Comparison of ENCODE assay signal across 1 cellular context in the genomic region with DNA sequence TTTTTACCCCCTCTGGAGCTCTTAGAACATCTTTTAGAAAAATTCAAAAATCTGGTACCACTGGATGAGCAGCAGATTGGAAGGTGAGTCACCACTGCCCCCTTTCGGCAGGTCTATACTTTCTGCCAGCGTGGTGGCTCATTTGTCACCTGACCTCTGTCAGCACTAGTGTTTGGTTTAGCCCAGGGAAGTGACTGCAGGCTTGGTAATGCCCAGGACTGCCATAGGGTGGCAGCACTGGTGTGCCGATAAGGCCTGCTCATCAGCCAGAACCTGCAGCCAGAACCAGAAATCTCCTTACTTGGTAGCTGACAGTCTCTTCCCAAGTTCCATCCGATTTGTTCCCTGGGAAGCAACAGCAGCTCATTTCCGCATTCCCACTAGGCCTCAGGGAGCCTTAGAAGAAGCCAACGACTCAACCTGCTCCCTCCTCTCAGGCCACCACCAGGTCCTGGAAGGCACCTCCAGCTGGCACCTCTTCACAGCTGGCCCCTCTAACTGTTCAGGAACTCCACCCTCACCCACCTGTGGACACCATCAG.
A peak's percentile ranks its signal among the peaks of the same experiment; 100 is the strongest.
TF ChIP-seq lines count a peak whose summit lies in the region.

No MANE protein-coding gene starts in this region.

TF ChIP-seq in GM12878, 131 proteins besides CTCF, POLR2A, EP300 and RAD21 (continued from another document and continues in another):
- TF ChIP-seq, protein P1, sequence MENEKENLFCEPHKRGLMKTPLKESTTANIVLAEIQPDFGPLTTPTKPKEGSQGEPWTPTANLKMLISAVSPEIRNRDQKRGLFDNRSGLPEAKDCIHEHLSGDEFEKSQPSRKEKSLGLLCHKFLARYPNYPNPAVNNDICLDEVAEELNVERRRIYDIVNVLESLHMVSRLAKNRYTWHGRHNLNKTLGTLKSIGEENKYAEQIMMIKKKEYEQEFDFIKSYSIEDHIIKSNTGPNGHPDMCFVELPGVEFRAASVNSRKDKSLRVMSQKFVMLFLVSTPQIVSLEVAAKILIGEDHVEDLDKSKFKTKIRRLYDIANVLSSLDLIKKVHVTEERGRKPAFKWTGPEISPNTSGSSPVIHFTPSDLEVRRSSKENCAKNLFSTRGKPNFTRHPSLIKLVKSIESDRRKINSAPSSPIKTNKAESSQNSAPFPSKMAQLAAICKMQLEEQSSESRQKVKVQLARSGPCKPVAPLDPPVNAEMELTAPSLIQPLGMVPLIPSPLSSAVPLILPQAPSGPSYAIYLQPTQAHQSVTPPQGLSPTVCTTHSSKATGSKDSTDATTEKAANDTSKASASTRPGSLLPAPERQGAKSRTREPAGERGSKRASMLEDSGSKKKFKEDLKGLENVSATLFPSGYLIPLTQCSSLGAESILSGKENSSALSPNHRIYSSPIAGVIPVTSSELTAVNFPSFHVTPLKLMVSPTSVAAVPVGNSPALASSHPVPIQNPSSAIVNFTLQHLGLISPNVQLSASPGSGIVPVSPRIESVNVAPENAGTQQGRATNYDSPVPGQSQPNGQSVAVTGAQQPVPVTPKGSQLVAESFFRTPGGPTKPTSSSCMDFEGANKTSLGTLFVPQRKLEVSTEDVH (IDR thresholded peaks at IDR 0.05; ENCODE audit: low read depth, partially characterized antibody), result no peak
- TF ChIP-seq ZNF687 (IDR thresholded peaks at IDR 0.05) (no peak), CBX5 (IDR thresholded peaks at IDR 0.05; ENCODE audit: low read depth) (no peak), IKZF2 (IDR thresholded peaks at IDR 0.05) (no peak), RB1 (IDR thresholded peaks at IDR 0.05; ENCODE audit: borderline replicate concordance) (peak; percentile 44; the same call in 1 of the 2 replicates), RUNX3 (IDR thresholded peaks at IDR 0.05; ENCODE audit: low read length) (peak; percentile 44), HDAC2 (IDR thresholded peaks at IDR 0.05) (no peak), POLR2AphosphoS2 (IDR thresholded peaks at IDR 0.05; ENCODE audit: low read depth, low read length) (peak; percentile 54; the same call in 1 of the 2 replicates), CBFB (IDR thresholded peaks at IDR 0.05; ENCODE audit: low read depth) (no peak), KDM1A (IDR thresholded peaks at IDR 0.05; ENCODE audit: borderline replicate concordance) (no peak), SPI1 (IDR thresholded peaks at IDR 0.05; ENCODE audit: borderline replicate concordance, insufficient read depth, low read depth, low read length) (peak; percentile 54; the same call in 1 of the 2 replicates), NRF1 (conservative IDR thresholded peaks at IDR 0.05; ENCODE audit: low read depth, low read length) (no peak), EGR1 (IDR thresholded peaks at IDR 0.05; ENCODE audit: borderline replicate concordance in 1 of 2, low read depth in 2 of 2, low read length in 2 of 2) (no peak), NR2C1 (IDR thresholded peaks at IDR 0.05) (no peak), ZNF217 (IDR thresholded peaks at IDR 0.05) (no peak), SIN3A (IDR thresholded peaks at IDR 0.05; ENCODE audit: low read depth, low read length) (no peak), MTA2 (IDR thresholded peaks at IDR 0.05; ENCODE audit: low read depth) (no peak), ETV6 (conservative IDR thresholded peaks at IDR 0.05 in 1 of 2, IDR thresholded peaks at IDR 0.05 in 1 of 2; ENCODE audit: borderline replicate concordance in 1 of 2, low read depth in 1 of 2) (no peak), RCOR1 (conservative IDR thresholded peaks at IDR 0.05; ENCODE audit: low read depth, low read length) (no peak), TBL1XR1 (IDR thresholded peaks at IDR 0.05; ENCODE audit: low read depth, low read length) (no peak), NR2F1 (conservative IDR thresholded peaks at IDR 0.05) (no peak), ZBTB40 (IDR thresholded peaks at IDR 0.05; ENCODE audit: borderline replicate concordance) (no peak), YY1 (IDR thresholded peaks at IDR 0.05; ENCODE audit: low read depth, low read length) (peak; percentile 75), SP1 (IDR thresholded peaks at IDR 0.05; ENCODE audit: low read depth, low read length) (no peak), NR2C2 (IDR thresholded peaks at IDR 0.05; ENCODE audit: borderline replicate concordance, control insufficient read depth, insufficient read length, low read depth) (no peak), FOXK2 (IDR thresholded peaks at IDR 0.05) (no peak), IRF4 (IDR thresholded peaks at IDR 0.05; ENCODE audit: low read depth, low read length) (no peak), PRDM15 (CRISPR knock-in tag; IDR thresholded peaks at IDR 0.05) (no peak), MTA3 (IDR thresholded peaks at IDR 0.05; ENCODE audit: borderline replicate concordance, low read length) (no peak), RAD51 (IDR thresholded peaks at IDR 0.05) (peak; percentile 89), PAX5 (IDR thresholded peaks at IDR 0.05; ENCODE audit: borderline replicate concordance, low read depth, low read length) (peak; percentile 46; the same call in 1 of the 2 replicates), CHD2 (IDR thresholded peaks at IDR 0.05; ENCODE audit: borderline replicate concordance, low read depth, low read length) (no peak), RELB (IDR thresholded peaks at IDR 0.05; ENCODE audit: low read depth) (no peak), MXI1 (IDR thresholded peaks at IDR 0.05; ENCODE audit: low read depth, low read length) (peak; percentile 56; the same call in 1 of the 2 replicates)
- TF ChIP-seq, protein P2, sequence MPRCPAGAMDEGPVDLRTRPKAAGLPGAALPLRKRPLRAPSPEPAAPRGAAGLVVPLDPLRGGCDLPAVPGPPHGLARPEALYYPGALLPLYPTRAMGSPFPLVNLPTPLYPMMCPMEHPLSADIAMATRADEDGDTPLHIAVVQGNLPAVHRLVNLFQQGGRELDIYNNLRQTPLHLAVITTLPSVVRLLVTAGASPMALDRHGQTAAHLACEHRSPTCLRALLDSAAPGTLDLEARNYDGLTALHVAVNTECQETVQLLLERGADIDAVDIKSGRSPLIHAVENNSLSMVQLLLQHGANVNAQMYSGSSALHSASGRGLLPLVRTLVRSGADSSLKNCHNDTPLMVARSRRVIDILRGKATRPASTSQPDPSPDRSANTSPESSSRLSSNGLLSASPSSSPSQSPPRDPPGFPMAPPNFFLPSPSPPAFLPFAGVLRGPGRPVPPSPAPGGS (IDR thresholded peaks at IDR 0.05; ENCODE audit: borderline replicate concordance, insufficient read depth, low read depth, low read length, poor library complexity, severe bottlenecking), result no peak
- TF ChIP-seq, protein P3, sequence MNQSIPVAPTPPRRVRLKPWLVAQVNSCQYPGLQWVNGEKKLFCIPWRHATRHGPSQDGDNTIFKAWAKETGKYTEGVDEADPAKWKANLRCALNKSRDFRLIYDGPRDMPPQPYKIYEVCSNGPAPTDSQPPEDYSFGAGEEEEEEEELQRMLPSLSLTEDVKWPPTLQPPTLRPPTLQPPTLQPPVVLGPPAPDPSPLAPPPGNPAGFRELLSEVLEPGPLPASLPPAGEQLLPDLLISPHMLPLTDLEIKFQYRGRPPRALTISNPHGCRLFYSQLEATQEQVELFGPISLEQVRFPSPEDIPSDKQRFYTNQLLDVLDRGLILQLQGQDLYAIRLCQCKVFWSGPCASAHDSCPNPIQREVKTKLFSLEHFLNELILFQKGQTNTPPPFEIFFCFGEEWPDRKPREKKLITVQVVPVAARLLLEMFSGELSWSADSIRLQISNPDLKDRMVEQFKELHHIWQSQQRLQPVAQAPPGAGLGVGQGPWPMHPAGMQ (IDR thresholded peaks at IDR 0.05; ENCODE audit: borderline replicate concordance), result no peak
